ENCODE assay signal across 8 cellular contexts in the genomic region with DNA sequence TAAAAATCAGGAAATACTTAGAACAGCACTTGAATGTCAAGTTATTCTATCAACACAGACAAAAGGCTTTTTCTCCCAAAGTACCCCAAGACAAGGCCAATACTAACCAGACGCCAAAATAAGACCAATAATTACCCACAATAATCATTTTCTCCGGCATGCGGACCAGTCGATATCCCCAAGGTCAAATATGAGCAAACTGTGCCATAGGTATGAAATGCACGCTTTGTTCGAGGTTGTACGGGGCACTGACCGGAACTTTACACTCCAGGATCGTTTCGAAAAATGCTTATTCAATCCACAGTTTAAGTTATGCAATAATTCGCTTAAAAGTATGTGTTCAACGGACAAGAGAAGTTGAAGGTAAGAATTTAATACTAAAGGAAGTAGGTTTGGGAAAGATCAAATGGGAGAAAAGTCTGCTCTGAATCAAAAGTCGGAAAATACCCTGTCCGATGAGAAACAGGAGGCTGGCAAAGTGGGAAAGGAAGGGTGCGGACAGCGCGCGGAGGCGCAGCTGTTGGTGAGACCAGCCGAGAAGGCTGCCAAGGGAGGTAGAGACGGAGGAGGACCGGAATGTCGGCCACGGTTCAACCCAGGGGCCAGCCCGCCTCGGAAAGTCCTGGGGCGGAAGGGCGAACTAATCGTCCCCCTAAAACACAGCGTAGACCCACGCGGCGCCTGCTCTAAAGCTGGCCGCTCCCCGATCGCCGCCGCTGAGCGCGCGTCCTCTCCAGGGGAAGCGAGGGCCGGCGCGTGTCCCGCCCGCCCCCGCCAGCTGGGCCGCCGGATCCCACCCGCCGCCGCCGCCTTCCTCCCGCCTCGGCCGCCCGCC. TPM values are rescaled to one million over a fixed set of nuclear protein-coding genes. Genes with fewer than 3 reads are reported as not detected.
A peak's percentile ranks its signal among the peaks of the same experiment; 100 is the strongest.
DNase-seq lines count a peak whose midpoint lies in the region; ATAC-seq and TF ChIP-seq lines count a peak whose summit lies in the region.

No MANE protein-coding gene starts in this region.

- no peak overlapping the region for H4K91ac ChIP-seq in H9 (ENCODE audit: insufficient read length, low read depth, low read length)

- H3K79me2 ChIP-seq in H9 (ENCODE audit: insufficient read depth, low read length) = peaks cover 8% of the 10 kb centered on the region; the same call in 1 of the 2 replicates

- peaks cover 3% of the 10 kb centered on the region; the same call in 1 of the 2 replicates for H3K4me1 ChIP-seq in H9 (ENCODE audit: insufficient read depth, low read length)
- H3K4me1 ChIP-seq in upper lobe of right lung = peaks cover 40% of the 10 kb centered on the region

- DNase-seq in activated gamma-delta T cell (lab: John Stamatoyannopoulos, UW) (peak; percentile 72), activated gamma-delta T cell treated with Interleukin-2 at 50 U/mL for 16 hours (no peak), H9 (no peak), Kasumi-1 (lab: John Stamatoyannopoulos, UW) (peak; percentile 30 to 53), endothelial cell (ENCODE audit: low spot score) (no peak), midbrain (lab: John Stamatoyannopoulos, UW) (peak; percentile 51), upper lobe of right lung (no peak)

- peaks cover 4% of the 10 kb centered on the region for H3K23me2 ChIP-seq in H9 (ENCODE audit: insufficient read length, low read depth, low read length, poor library complexity, severe bottlenecking)

- H3K79me1 ChIP-seq in H9 (ENCODE audit: insufficient read depth, low read depth, low read length, poor library complexity, severe bottlenecking) = no peaks in the 10 kb centered on the region

- ATAC-seq in SK-N-SH treated with all-trans-retinoic acid at 6 μM for 48 hours (peak; percentile 63), upper lobe of right lung (peak; percentile 77)

- H3K56ac ChIP-seq in H9 (ENCODE audit: insufficient read length, low read depth, low read length) = no peak overlapping the region

- H2BK5ac ChIP-seq in H9 (ENCODE audit: insufficient read length, low read length) = no peak overlapping the region

- no CpG with 5 or more reads among the region's 58 CpGs for WGBS in H9 (ENCODE audit: extremely low coverage, insufficient read length, low lambda C conversion rate)

- no peaks in the 10 kb centered on the region for H3K9me3 ChIP-seq in H9 (ENCODE audit: control insufficient read depth, low read depth, low read length)
- H3K9me3 ChIP-seq in upper lobe of right lung = no peaks in the 10 kb centered on the region

- H3K23ac ChIP-seq in H9 (ENCODE audit: insufficient read length, low read depth, low read length) = peak overlapping the region; percentile 6

- H3K36me3 Mint-ChIP-seq in H9 (ENCODE audit: insufficient read depth in 1 of 3, low read depth in 3 of 3) (peaks cover 5 to 21% (median 12%) of the 10 kb centered on the region in 3 experiments; a peak in 6 of 7 replicates), endothelial cell (ENCODE audit: low read depth, unreplicated experiment) (peaks cover 10% of the 10 kb centered on the region)

- peak overlapping the region; percentile 91 for H3K9ac ChIP-seq in H9 (ENCODE audit: extremely low read depth, insufficient read length, low read length)

- intact Hi-C loops in upper lobe of right lung (cut with DNase I) = loop anchor here (10.0 kb wide), 1 partner anchor 59 kb away; no protein-coding TSS in a partner anchor

- H3K4ac ChIP-seq in H9 (ENCODE audit: low read depth, low read length) = no peak overlapping the region

- H3K14ac ChIP-seq in H9 (ENCODE audit: insufficient read depth, low read length) = peak overlapping the region; percentile 96; the same call in 1 of the 2 replicates

- H2AFZ ChIP-seq in H9 (ENCODE audit: low read length) = no peak overlapping the region

- H2AK5ac ChIP-seq in H9 (ENCODE audit: insufficient read length, low read length) = no peak overlapping the region

- no peaks in the 10 kb centered on the region for H4K20me1 ChIP-seq in H9 (ENCODE audit: control insufficient read depth, insufficient read depth, insufficient read length)

- H3K27me3 Mint-ChIP-seq in H9 (ENCODE audit: low read depth) (no peaks in the 10 kb centered on the region; the same call in 1 of the 2 replicates), endothelial cell (ENCODE audit: unreplicated experiment) (peaks cover 10% of the 10 kb centered on the region)

- TF ChIP-seq CTCF in H9 (conservative IDR thresholded peaks at IDR 0.05) (no peak), endothelial cell (IDR thresholded peaks at IDR 0.05; ENCODE audit: unreplicated experiment) (no peak), upper lobe of right lung (IDR thresholded peaks at IDR 0.05) (no peak)

- H3K4me3 ChIP-seq in upper lobe of right lung = peak overlapping the region; percentile 79

- H3K27ac Mint-ChIP-seq in H9 (peak overlapping the region; percentile 94 to 97 (median 95)), endothelial cell (ENCODE audit: unreplicated experiment) (peak overlapping the region; percentile 100)

- H2BK120ac ChIP-seq in H9 (ENCODE audit: low read depth, low read length, poor library complexity, severe bottlenecking) = no peak overlapping the region

- H3K4me3 Mint-ChIP-seq in H9 = peak overlapping the region; percentile 97 to 100
- peak overlapping the region; percentile 100 for H3K4me3 Mint-ChIP-seq in endothelial cell (ENCODE audit: unreplicated experiment)

- no peak overlapping the region for H2BK12ac ChIP-seq in H9 (ENCODE audit: insufficient read length, low read depth, low read length)

- H3K27me3 ChIP-seq in H9 (ENCODE audit: insufficient read depth, low read length) = no peaks in the 10 kb centered on the region
- no peaks in the 10 kb centered on the region for H3K27me3 ChIP-seq in upper lobe of right lung

- no peak overlapping the region for H2BK15ac ChIP-seq in H9 (ENCODE audit: low read depth, low read length)

- H3T11ph ChIP-seq in H9 (ENCODE audit: low read length) = no peak overlapping the region

- H3K9me3 Mint-ChIP-seq in H9 (peaks cover 16 to 18% of the 10 kb centered on the region in 2 experiments), endothelial cell (ENCODE audit: unreplicated experiment) (peaks cover 5% of the 10 kb centered on the region)

- H3K4me1 Mint-ChIP-seq in H9 (peaks cover 35 to 37% of the 10 kb centered on the region in 2 experiments), endothelial cell (ENCODE audit: unreplicated experiment) (peaks cover 27% of the 10 kb centered on the region)

- peak overlapping the region; percentile 97 for H3K18ac ChIP-seq in H9 (ENCODE audit: insufficient read length, low read depth, low read length)

- no peak overlapping the region for H3K27ac ChIP-seq in H9 (ENCODE audit: insufficient read length, low read depth, low read length)
- H3K27ac ChIP-seq in upper lobe of right lung = peak overlapping the region; percentile 97

- H2BK20ac ChIP-seq in H9 (ENCODE audit: low read depth, low read length, poor library complexity, severe bottlenecking) = no peak overlapping the region

- no peak overlapping the region for H4K8ac ChIP-seq in H9 (replicated peaks; ENCODE audit: insufficient read length, low read depth, low read length)

- H3K4me2 ChIP-seq in H9 (ENCODE audit: insufficient read depth, insufficient read length, low read length) = peak overlapping the region; percentile 67

- H4K5ac ChIP-seq in H9 (ENCODE audit: insufficient read length, low read depth, low read length) = no peak overlapping the region

- peaks cover 11% of the 10 kb centered on the region for H3K36me3 ChIP-seq in upper lobe of right lung

TF ChIP-seq in SK-N-SH treated with all-trans-retinoic acid at 6 μM for 48 hours, 23 proteins besides CTCF, POLR2A, EP300 and RAD21 (continues in another document):
- TF ChIP-seq POU6F1 (CRISPR knock-in tag; IDR thresholded peaks at IDR 0.05; ENCODE audit: borderline replicate concordance, low read depth) = no peak
- TF ChIP-seq, protein P1, sequence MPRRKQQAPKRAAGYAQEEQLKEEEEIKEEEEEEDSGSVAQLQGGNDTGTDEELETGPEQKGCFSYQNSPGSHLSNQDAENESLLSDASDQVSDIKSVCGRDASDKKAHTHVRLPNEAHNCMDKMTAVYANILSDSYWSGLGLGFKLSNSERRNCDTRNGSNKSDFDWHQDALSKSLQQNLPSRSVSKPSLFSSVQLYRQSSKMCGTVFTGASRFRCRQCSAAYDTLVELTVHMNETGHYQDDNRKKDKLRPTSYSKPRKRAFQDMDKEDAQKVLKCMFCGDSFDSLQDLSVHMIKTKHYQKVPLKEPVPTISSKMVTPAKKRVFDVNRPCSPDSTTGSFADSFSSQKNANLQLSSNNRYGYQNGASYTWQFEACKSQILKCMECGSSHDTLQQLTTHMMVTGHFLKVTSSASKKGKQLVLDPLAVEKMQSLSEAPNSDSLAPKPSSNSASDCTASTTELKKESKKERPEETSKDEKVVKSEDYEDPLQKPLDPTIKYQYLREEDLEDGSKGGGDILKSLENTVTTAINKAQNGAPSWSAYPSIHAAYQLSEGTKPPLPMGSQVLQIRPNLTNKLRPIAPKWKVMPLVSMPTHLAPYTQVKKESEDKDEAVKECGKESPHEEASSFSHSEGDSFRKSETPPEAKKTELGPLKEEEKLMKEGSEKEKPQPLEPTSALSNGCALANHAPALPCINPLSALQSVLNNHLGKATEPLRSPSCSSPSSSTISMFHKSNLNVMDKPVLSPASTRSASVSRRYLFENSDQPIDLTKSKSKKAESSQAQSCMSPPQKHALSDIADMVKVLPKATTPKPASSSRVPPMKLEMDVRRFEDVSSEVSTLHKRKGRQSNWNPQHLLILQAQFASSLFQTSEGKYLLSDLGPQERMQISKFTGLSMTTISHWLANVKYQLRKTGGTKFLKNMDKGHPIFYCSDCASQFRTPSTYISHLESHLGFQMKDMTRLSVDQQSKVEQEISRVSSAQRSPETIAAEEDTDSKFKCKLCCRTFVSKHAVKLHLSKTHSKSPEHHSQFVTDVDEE (CRISPR knock-in tag; IDR thresholded peaks at IDR 0.05) = no peak
- no peak for TF ChIP-seq ZC3H10 (CRISPR knock-in tag; IDR thresholded peaks at IDR 0.05)

RNA-seq across cellular contexts. Expression of gene SPATA1, which starts 0.8 kb away (rescaled TPM):
- total RNA-seq in H9 (2021) = 0.61 TPM in 1 of 2 replicates, not detected in the other
- 1.2 TPM for total RNA-seq in endothelial cell (ENCODE audit: unreplicated experiment)
- 3.4 TPM for total RNA-seq in upper lobe of right lung

RNA-seq across cellular contexts. Expression of gene GNG5, which starts 1.0 kb away (rescaled TPM):
- total RNA-seq in H9 (2021) (113 and 115 TPM in 2 replicates), endothelial cell (ENCODE audit: unreplicated experiment) (144 TPM), upper lobe of right lung (133 TPM)

RNA-seq across cellular contexts. Expression of gene RPF1, which starts 26.3 kb away (rescaled TPM):
- total RNA-seq in H9 (2021) = 36.1 and 39.7 TPM in 2 replicates
- total RNA-seq in endothelial cell (ENCODE audit: unreplicated experiment) = 18.4 TPM
- total RNA-seq in upper lobe of right lung = 30.1 TPM

Comparison
In these comparisons a context has a peak if more than half of its experiments do, and no peak if none do; other contexts are left out.
1. DNase-seq: peak in activated gamma-delta T cell (single experiment), Kasumi-1 (2 of 2) and midbrain (single experiment); none in activated gamma-delta T cell treated with Interleukin-2 at 50 U/mL for 16 hours (single experiment), H9 (single experiment), endothelial cell (single experiment) and upper lobe of right lung (single experiment).